In the genomic region with DNA sequence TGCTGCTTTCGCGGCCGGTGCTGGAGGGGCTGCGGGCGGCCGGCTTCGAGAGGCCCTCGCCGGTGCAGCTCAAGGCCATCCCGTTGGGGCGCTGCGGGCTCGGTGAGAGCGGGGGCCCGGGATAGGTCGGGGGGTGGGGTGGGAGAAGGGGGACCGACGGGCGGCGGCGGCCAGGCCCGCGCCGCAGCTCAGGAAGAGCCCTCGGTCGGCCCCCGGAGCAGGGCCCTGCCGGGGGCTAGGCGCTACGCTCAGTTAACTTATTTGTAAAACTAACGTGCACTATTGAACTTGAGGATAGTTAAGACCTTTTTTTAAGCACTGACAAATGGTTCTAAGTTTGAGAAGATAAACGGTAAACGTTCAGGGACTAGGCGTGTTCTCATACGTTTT, we compare ENCODE assay signal across 8 cellular contexts. TPM values are rescaled to one million over a fixed set of nuclear protein-coding genes. Genes with fewer than 3 reads are reported as not detected.
DNase-seq lines count a peak whose midpoint lies in the region; ATAC-seq, FAIRE-seq and TF ChIP-seq lines count a peak whose summit lies in the region.

No MANE protein-coding gene starts in this region.

- H3K4me1 ChIP-seq in CD4-positive, alpha-beta memory T cell (ENCODE audit: insufficient read depth, low read length): peaks cover 20% of the 10 kb centered on the region
- H3K4me1 ChIP-seq in heart right ventricle (peaks cover 0 to 47% (median 21%) of the 10 kb centered on the region in 9 donors), small intestine (ENCODE audit: control insufficient read depth in 2 of 2, insufficient read depth in 1 of 2, low read depth in 1 of 2, low read length in 1 of 2) (peaks cover 0 to 5% of the 10 kb centered on the region in 2 donors)

- H3K9me3 ChIP-seq in CD4-positive, alpha-beta memory T cell (ENCODE audit: control insufficient read depth in 1 of 2, low read length in 2 of 2): no peaks in the 10 kb centered on the region
- H3K9me3 ChIP-seq in heart right ventricle (no peaks in the 10 kb centered on the region), small intestine (ENCODE audit: control insufficient read depth, low read depth) (no peaks in the 10 kb centered on the region)

- peak overlapping the region; percentile 93 for H3K27ac ChIP-seq in CD4-positive, alpha-beta memory T cell (ENCODE audit: low read depth, low read length)
- H3K27ac ChIP-seq in VCaP (peak overlapping the region; percentile 99), heart right ventricle (peak overlapping the region; percentile 73 to 96 (median 92)), small intestine (ENCODE audit: low read depth in 1 of 2, low read length in 1 of 2) (peak overlapping the region; percentile 86 to 98)

- CTCF ChIA-PET in CD4-positive, alpha-beta memory T cell (lab: Charles Lee; ENCODE audit: partially characterized antibody): interaction anchor here (1.2 to 8.0 kb wide), 5 partner anchors 12 to 305 kb away, joined by 3 to 73 read pairs (median 42); no protein-coding TSS in a partner anchor

- no peak for DNase-seq in CD4-positive, alpha-beta memory T cell
- DNase-seq in heart right ventricle: no peak
- DNase-seq in small intestine: no peak
- DNase-seq in activated gamma-delta T cell (lab: John Stamatoyannopoulos, UW): no peak
- no peak for DNase-seq in HTR-8/SVneo (ENCODE audit: insufficient read length, low spot score)
- DNase-seq in NCI-H2227 (lab: John Stamatoyannopoulos, UW; ENCODE audit: unreplicated experiment): no peak

- 0 to 1% methylated on average over 35 of the region's 35 CpGs for WGBS in heart right ventricle, 2 donors
- 0 to 1% (median 0%) methylated on average over 20 to 35 of the region's 35 CpGs for WGBS in small intestine, 3 donors

- ATAC-seq in HG02642 (IDR thresholded peaks at IDR 0.05; ENCODE audit: poor library complexity, unreplicated experiment): peak; percentile 20
- peak in 4 of 8 donors; percentile 8 to 59 (median 17) for ATAC-seq in heart right ventricle

- H3K4me3 ChIP-seq in CD4-positive, alpha-beta memory T cell (ENCODE audit: low read length in 2 of 2): peak overlapping the region; percentile 63 to 92
- H3K4me3 ChIP-seq in heart right ventricle (peak overlapping the region; percentile 58 to 90 (median 80)), small intestine (ENCODE audit: low read depth in 1 of 2, low read length in 2 of 2) (peak overlapping the region; percentile 84 to 97)

- POLR2A ChIA-PET in CD4-positive, alpha-beta memory T cell (lab: Charles Lee; ENCODE audit: partially characterized antibody): interaction anchor here (0.6 to 4.0 kb wide), 6 partner anchors 10 to 304 kb away, joined by 3 to 47 read pairs (median 7); a partner anchor contains a TSS

- peaks cover 23% of the 10 kb centered on the region for H3K36me3 ChIP-seq in CD4-positive, alpha-beta memory T cell (ENCODE audit: insufficient read depth, low read length)
- H3K36me3 ChIP-seq in heart right ventricle: peaks cover 0 to 42% (median 16%) of the 10 kb centered on the region in 9 donors
- H3K36me3 ChIP-seq in small intestine (ENCODE audit: control insufficient read depth in 2 of 2, insufficient read depth in 2 of 2, low read length in 2 of 2): peaks cover 0 to 2% of the 10 kb centered on the region in 2 donors

- peaks cover 17 to 38% of the 10 kb centered on the region in 2 donors for H3K36me3 Mint-ChIP-seq in CD4-positive, alpha-beta memory T cell

- intact Hi-C loops in CD4-positive, alpha-beta memory T cell (cut with micrococcal nuclease): loop anchor here (5.0 kb wide), 1 partner anchor 861 kb away; a partner anchor contains a TSS
- intact Hi-C loops in heart right ventricle (cut with DNase I): loop anchor here in 5 of 10 donors (5.0 to 10.0 kb wide), 5 partner anchors 39 to 274 kb away; a partner anchor contains a TSS

- TF ChIP-seq CTCF in VCaP (conservative IDR thresholded peaks at IDR 0.05): no peak
- no peak for TF ChIP-seq CTCF in heart right ventricle (IDR thresholded peaks at IDR 0.05)

- H3K27ac Mint-ChIP-seq in CD4-positive, alpha-beta memory T cell: peak overlapping the region; percentile 86 to 99 (median 97)

- H3K27me3 Mint-ChIP-seq in CD4-positive, alpha-beta memory T cell: peaks cover 0 to 2% of the 10 kb centered on the region in 2 donors

- peaks cover 26 to 40% (median 33%) of the 10 kb centered on the region in 4 donors for H3K4me1 Mint-ChIP-seq in CD4-positive, alpha-beta memory T cell

- peak overlapping the region; percentile 90 to 100 (median 98) for H3K4me3 Mint-ChIP-seq in CD4-positive, alpha-beta memory T cell

- no peaks in the 10 kb centered on the region for H3K27me3 ChIP-seq in CD4-positive, alpha-beta memory T cell (ENCODE audit: insufficient read depth, low read length)
- H3K27me3 ChIP-seq in heart right ventricle (no peaks in the 10 kb centered on the region), small intestine (ENCODE audit: control insufficient read depth in 2 of 2, insufficient read depth in 2 of 2, low read length in 2 of 2) (no peaks in the 10 kb centered on the region)

- H3K9me3 Mint-ChIP-seq in CD4-positive, alpha-beta memory T cell: peaks cover 0 to 9% (median 0%) of the 10 kb centered on the region in 8 donors

- no peak for FAIRE-seq in small intestine (lab: Jason Lieb, UNC)
- FAIRE-seq in HTR-8/SVneo (lab: Jason Lieb, UNC): no peak

RNA-seq across cellular contexts. Expression of a gene that starts 0.4 kb away (rescaled TPM):
- total RNA-seq in CD4-positive, alpha-beta memory T cell: 10 to 100 TPM; 22.2 to 26.0 TPM
- 10 to 100 TPM; 10.1 to 13.9 TPM for polyA plus RNA-seq in CD4-positive, alpha-beta memory T cell
- 1 to 10 TPM; 5.0 to 10.0 (median 6.5) TPM for total RNA-seq in heart right ventricle
- 1 to 10 TPM; 4.0 to 4.1 TPM for polyA plus RNA-seq in heart right ventricle
- polyA plus RNA-seq in small intestine: 1 to 10 TPM; 3.0 to 6.1 (median 3.6) TPM

RNA-seq across cellular contexts. Expression of a gene that starts 16.9 kb away (rescaled TPM):
- 1 to 10 TPM; 2.2 to 2.4 TPM for total RNA-seq in CD4-positive, alpha-beta memory T cell
- polyA plus RNA-seq in CD4-positive, alpha-beta memory T cell: under 1 TPM; 0.16 to 0.24 TPM
- 10 to 100 TPM in 9 of 10 donors, 1 to 10 TPM in 1; 8.7 to 34.6 (median 14.8) TPM for total RNA-seq in heart right ventricle
- polyA plus RNA-seq in heart right ventricle (1 to 10 TPM; 6.8 to 9.9 TPM), small intestine (1 to 10 TPM in 1 of 3 donors, under 1 TPM in 2; 0.22 to 2.2 (median 0.27) TPM)
